16 cellular contexts compared by ENCODE assay signal in the genomic region with DNA sequence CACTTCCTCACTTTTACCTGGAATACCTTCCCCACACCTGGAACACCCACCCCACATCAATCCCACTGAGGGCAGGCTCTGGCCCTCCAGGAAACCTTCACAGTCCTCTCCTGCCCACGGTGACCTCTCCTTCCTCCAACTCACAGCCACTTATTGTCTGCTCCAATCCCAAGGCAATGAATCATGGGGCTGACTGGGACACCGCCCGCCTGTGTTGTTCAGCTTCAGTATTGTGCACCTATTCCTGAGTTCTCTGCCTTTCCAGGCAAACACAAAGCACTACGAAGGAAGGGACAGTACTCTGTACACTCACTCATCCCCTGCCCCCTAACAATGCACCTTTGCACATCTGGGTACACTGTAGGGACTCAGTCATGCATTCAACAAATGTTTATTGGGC. TPM values are rescaled to one million over a fixed set of nuclear protein-coding genes. Genes with fewer than 3 reads are reported as not detected.
DNase-seq lines count a peak whose midpoint lies in the region; ATAC-seq and TF ChIP-seq lines count a peak whose summit lies in the region.
"Had no signal": no experiment of that assay in that cellular context is flagged by ENCODE, and none has a peak within 500 bp of the region (broad histone marks: within the 10 kb centered on the region; RNA-seq: fewer than 3 reads in every experiment).

No MANE protein-coding gene starts in this region.

- peak; percentile 43 for DNase-seq in HT1080 (ENCODE audit: low read depth)
- peak; percentile 73 for DNase-seq in colonic mucosa
- DNase-seq in tibial nerve (ENCODE audit: low spot score in 2 of 2) = no peak
- DNase-seq in iPS-NIHi11 (ENCODE audit: low spot score) = no peak
- no peak for DNase-seq in NCI-H1092 (lab: John Stamatoyannopoulos, UW)
- DNase-seq: activated naive CD8-positive, alpha-beta T cell treated with anti-CD3 and anti-CD28 coated beads for 36 hours; DND-41; foreskin melanocyte; IMR-90; NCI-H1436; NCI-H69; retina; SJCRH30 had no signal

- H3K27me3 ChIP-seq in colonic mucosa = peaks cover 1% of the 10 kb centered on the region
- no peaks in the 10 kb centered on the region for H3K27me3 ChIP-seq in layer of hippocampus (ENCODE audit: control insufficient read depth, insufficient read depth, low read length)
- peaks cover 0 to 6% of the 10 kb centered on the region in 2 donors for H3K27me3 ChIP-seq in tibial nerve

- ATAC-seq in HG03342 (IDR thresholded peaks at IDR 0.05; ENCODE audit: unreplicated experiment) = no peak

- H3K4me1 ChIP-seq in colonic mucosa (peaks cover 37% of the 10 kb centered on the region), tibial nerve (peaks cover 0 to 56% (median 20%) of the 10 kb centered on the region in 4 donors)
- H3K4me1 ChIP-seq: SJCRH30 had no signal

- no peak for TF ChIP-seq CTCF in colonic mucosa (IDR thresholded peaks at IDR 0.05)
- no peak for TF ChIP-seq CTCF in tibial nerve (IDR thresholded peaks at IDR 0.05)

- WGBS in tibial nerve, 2 donors = 51 to 69% methylated on average over 4 of the region's 4 CpGs

- no peaks in the 10 kb centered on the region for H3K36me3 ChIP-seq in colonic mucosa
- peaks cover 0 to 21% (median 0%) of the 10 kb centered on the region in 3 donors for H3K36me3 ChIP-seq in tibial nerve
- H3K36me3 ChIP-seq: BLaER1 treated with 17β-estradiol and CSF1 and Interleukin-3, amounts not matched to agents 10 nM and 100 nM; SJCRH30 had no signal

- H3K9ac ChIP-seq in colonic mucosa (ENCODE audit: low read depth in 2 of 2, low read length in 2 of 2) = peak overlapping the region; percentile 31 to 88
- H3K9ac ChIP-seq: BLaER1 treated with 17β-estradiol and CSF1 and Interleukin-3, amounts not matched to agents 10 nM and 100 nM had no signal

- H3K27ac ChIP-seq in colonic mucosa (peak overlapping the region; percentile 82), layer of hippocampus (ENCODE audit: low read depth, low read length) (peak overlapping the region; percentile 21), tibial nerve (peak overlapping the region in 3 of 4 donors; percentile 64 to 70 (median 70))
- H3K27ac ChIP-seq: BLaER1 treated with 17β-estradiol and CSF1 and Interleukin-3, amounts not matched to agents 10 nM and 100 nM; SJCRH30 had no signal

- H3K4me3 ChIP-seq in colonic mucosa (no peak overlapping the region), tibial nerve (no peak overlapping the region)
- H3K4me3 ChIP-seq: BLaER1 treated with 17β-estradiol and CSF1 and Interleukin-3, amounts not matched to agents 10 nM and 100 nM; SJCRH30 had no signal

- TF ChIP-seq POLR2A in tibial nerve (IDR thresholded peaks at IDR 0.05) = no peak

- H3K9me3 ChIP-seq in colonic mucosa (no peaks in the 10 kb centered on the region), tibial nerve (no peaks in the 10 kb centered on the region)
- H3K9me3 ChIP-seq: BLaER1 treated with 17β-estradiol and CSF1 and Interleukin-3, amounts not matched to agents 10 nM and 100 nM; SJCRH30 had no signal

- TF ChIP-seq EP300 in tibial nerve (IDR thresholded peaks at IDR 0.05) = peak in 1 of 2 donors; percentile 25

- intact Hi-C loops in colonic mucosa (cut with DNase I) = no loop called here

RNA-seq across cellular contexts. Expression of gene PCDH1, which starts 7.3 kb away (rescaled TPM):
- 4.0 and 4.4 TPM in 2 replicates for total RNA-seq in HT1080 (2014; rRNA removed; shearing (Covaris generic))
- polyA plus RNA-seq in HT1080 (2015; cell fraction: cytosol; rRNA removed) = 10.0 and 10.9 TPM in 2 replicates
- polyA plus RNA-seq in HT1080 (2015; cell fraction: nucleus; rRNA removed) = 23.0 and 26.3 TPM in 2 replicates
- 100 to 1,000 TPM in 1 of 2 donors, 10 to 100 TPM in 1; 97.3 to 105 TPM for total RNA-seq in colonic mucosa
- total RNA-seq in tibial nerve = 10 to 100 TPM; 19.9 to 55.5 (median 44.9) TPM
- total RNA-seq: activated naive CD8-positive, alpha-beta T cell treated with anti-CD3 and anti-CD28 coated beads for 36 hours had no signal

RNA-seq across cellular contexts. Expression of gene DELE1, which starts 52.8 kb away (rescaled TPM):
- 55.7 and 58.9 TPM in 2 replicates for total RNA-seq in HT1080 (2014; rRNA removed; shearing (Covaris generic))
- 34.7 and 38.5 TPM in 2 replicates for polyA plus RNA-seq in HT1080 (2015; cell fraction: cytosol; rRNA removed)
- polyA plus RNA-seq in HT1080 (2015; cell fraction: nucleus; rRNA removed) = 198 and 212 TPM in 2 replicates
- total RNA-seq in colonic mucosa (10 to 100 TPM; 69.2 to 69.4 TPM), tibial nerve (10 to 100 TPM; 59.6 to 80.4 (median 75.7) TPM)

Comparison
In these comparisons a context has a peak if more than half of its experiments do, and no peak if none do; other contexts are left out.
1. DNase-seq: peak in HT1080 (single experiment) and colonic mucosa (single experiment); none in tibial nerve (0 of 2), iPS-NIHi11 (single experiment) and NCI-H1092 (single experiment).
2. H3K27ac ChIP-seq: peak in every context shown above with its lines; median percentile 82 in colonic mucosa; 70 in tibial nerve; 21 in layer of hippocampus.